20 cellular contexts compared by ENCODE assay signal in the genomic region with DNA sequence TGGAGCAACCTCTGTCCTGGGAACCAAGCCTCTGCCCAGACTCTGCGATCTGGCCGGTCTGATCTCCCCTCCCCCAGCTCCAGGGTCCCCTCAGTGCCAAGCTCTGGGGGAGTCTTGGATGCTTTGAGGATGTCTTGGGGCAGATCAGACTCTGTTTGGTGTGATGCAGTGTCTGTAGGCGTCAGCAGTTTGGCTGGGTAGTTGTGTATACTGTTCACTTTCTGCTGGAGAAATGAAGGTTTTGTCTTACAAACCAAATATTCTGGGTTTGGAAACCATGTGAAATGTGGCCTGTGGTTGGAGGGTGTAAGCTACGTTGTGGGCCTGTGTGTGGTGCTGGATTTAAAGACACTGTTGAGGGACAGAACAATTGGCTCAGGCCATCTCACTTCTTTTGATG. TPM values are rescaled to one million over a fixed set of nuclear protein-coding genes. Genes with fewer than 3 reads are reported as not detected.
DNase-seq lines count a peak whose midpoint lies in the region; ATAC-seq and TF ChIP-seq lines count a peak whose summit lies in the region.
"Had no signal": no experiment of that assay in that cellular context is flagged by ENCODE, and none has a peak within 500 bp of the region (broad histone marks: within the 10 kb centered on the region; RNA-seq: fewer than 3 reads in every experiment).

No MANE protein-coding gene starts in this region.

- 57% methylated on average over 4 of the region's 4 CpGs for WGBS in mammary epithelial cell (ENCODE audit: low coverage, missing lambda C conversion rate)
- 93% methylated on average over 4 of the region's 4 CpGs for WGBS in mesenchymal stem cell

- no peak overlapping the region for H3K9ac ChIP-seq in BLaER1 treated with 17β-estradiol and CSF1 and Interleukin-3, amounts not matched to agents 10 nM and 100 nM
- H3K9ac ChIP-seq in mammary epithelial cell (ENCODE audit: insufficient read depth, low read length) (no peak overlapping the region), mesenchymal stem cell (ENCODE audit: low read length) (no peak overlapping the region)

- H3K27ac Mint-ChIP-seq in activated CD4-positive, alpha-beta memory T cell treated with anti-CD3 and anti-CD28 coated beads, Interleukin-2, amount 10 ng/mL, durations not matched to agents 7 days and 5 days = peak overlapping the region; percentile 38
- H3K27ac Mint-ChIP-seq in activated CD4-positive, alpha-beta memory T cell treated with anti-CD3 and anti-CD28 coated beads for 36 hours = no peak overlapping the region

- peak overlapping the region in 1 of 2 experiments; percentile 58 for H3K18ac ChIP-seq in mesenchymal stem cell (ENCODE audit: low read depth in 1 of 2, low read length in 2 of 2)

- dilution Hi-C loops in mammary epithelial cell (cut with HindIII; ENCODE audit: low sequenced_read_pairs) = no loop called here

- H3K4me3 ChIP-seq in BLaER1 treated with 17β-estradiol and CSF1 and Interleukin-3, amounts not matched to agents 10 nM and 100 nM = no peak overlapping the region
- H3K4me3 ChIP-seq in mammary epithelial cell (replicated peaks in 1 of 3; ENCODE audit: insufficient read depth in 1 of 3, low read depth in 2 of 3, low read length in 3 of 3) (no peak overlapping the region), mesenchymal stem cell (ENCODE audit: insufficient read depth in 1 of 2, low read depth in 1 of 2, low read length in 2 of 2) (no peak overlapping the region)
- H3K4me3 ChIP-seq: MG63, PC-9 had no signal

- TF ChIP-seq CTCF in mammary epithelial cell (conservative IDR thresholded peaks at IDR 0.05 in 1 of 2, IDR thresholded peaks at IDR 0.05 in 1 of 2; ENCODE audit: extremely low read depth in 1 of 2, insufficient read depth in 1 of 2, low read depth in 1 of 2, low read length in 2 of 2) = no peak

- H4K91ac ChIP-seq in mesenchymal stem cell (ENCODE audit: low read length) = no peak overlapping the region

- H3K27me3 ChIP-seq in BLaER1 treated with 17β-estradiol and CSF1 and Interleukin-3, amounts not matched to agents 10 nM and 100 nM = peaks cover 0 to 10% (median 0%) of the 10 kb centered on the region in 11 experiments; a peak in 4 of 22 replicates
- H3K27me3 ChIP-seq in mammary epithelial cell (ENCODE audit: insufficient read depth, low read length) (no peaks in the 10 kb centered on the region), mesenchymal stem cell (ENCODE audit: control insufficient read depth in 1 of 2, insufficient read depth in 1 of 2, low read length in 2 of 2) (peaks cover 6 to 26% of the 10 kb centered on the region in 2 experiments)
- H3K27me3 ChIP-seq: MG63 had no signal

- H3K23ac ChIP-seq in mesenchymal stem cell (ENCODE audit: low read length in 2 of 2) = no peak overlapping the region

- no peak overlapping the region for H2BK15ac ChIP-seq in mesenchymal stem cell (ENCODE audit: low read depth, poor library complexity, severe bottlenecking)

- H2BK120ac ChIP-seq in mesenchymal stem cell (ENCODE audit: low read depth, low read length) = peak overlapping the region; percentile 27

- H3K27ac ChIP-seq in BLaER1 treated with 17β-estradiol and CSF1 and Interleukin-3, amounts not matched to agents 10 nM and 100 nM = peak overlapping the region in 6 of 11 experiments; percentile 1 to 46 (median 18); a peak in 6 of 22 replicates
- H3K27ac ChIP-seq in mammary epithelial cell (ENCODE audit: insufficient read depth, low read depth, low read length) (no peak overlapping the region), mesenchymal stem cell (ENCODE audit: low read length, poor library complexity, severe bottlenecking) (no peak overlapping the region)
- H3K27ac ChIP-seq: PC-9 had no signal

- H3K4me1 Mint-ChIP-seq in activated CD4-positive, alpha-beta memory T cell treated with anti-CD3 and anti-CD28 coated beads, Interleukin-2, amount 10 ng/mL, durations not matched to agents 7 days and 5 days = peaks cover 32% of the 10 kb centered on the region
- H3K4me1 Mint-ChIP-seq in activated CD4-positive, alpha-beta memory T cell treated with anti-CD3 and anti-CD28 coated beads for 36 hours (ENCODE audit: low read depth) = peaks cover 4% of the 10 kb centered on the region

- intact Hi-C loops in activated CD4-positive, alpha-beta memory T cell treated with anti-CD3 and anti-CD28 coated beads for 36 hours (cut with micrococcal nuclease) = no loop called here
- intact Hi-C loops in mammary epithelial cell (cut with micrococcal nuclease) = no loop called here

- peak overlapping the region in 8 of 11 experiments; percentile 33 to 70 (median 57); a peak in 14 of 22 replicates for H3K4me2 ChIP-seq in BLaER1 treated with 17β-estradiol and CSF1 and Interleukin-3, amounts not matched to agents 10 nM and 100 nM
- H3K4me2 ChIP-seq in mammary epithelial cell (ENCODE audit: insufficient read depth, low read depth, low read length) (peak overlapping the region; percentile 11), mesenchymal stem cell (ENCODE audit: low read length, poor library complexity, severe bottlenecking) (no peak overlapping the region)
- H3K4me2 ChIP-seq: PC-9 had no signal

- H3K4me1 ChIP-seq in BLaER1 treated with 17β-estradiol and CSF1 and Interleukin-3, amounts not matched to agents 10 nM and 100 nM = peaks cover 7 to 57% (median 38%) of the 10 kb centered on the region in 10 experiments; a peak in 19 of 20 replicates
- H3K4me1 ChIP-seq in mammary epithelial cell (ENCODE audit: insufficient read depth, low read length) (peaks cover 27% of the 10 kb centered on the region), mesenchymal stem cell (ENCODE audit: control insufficient read depth, insufficient read depth, low read depth, low read length) (peaks cover 12% of the 10 kb centered on the region)

- ATAC-seq in HG03196 (IDR thresholded peaks at IDR 0.05; ENCODE audit: unreplicated experiment) = no peak

- peak overlapping the region; percentile 62 for H4K8ac ChIP-seq in mesenchymal stem cell (ENCODE audit: low read length)

- POLR2A ChIA-PET in activated CD4-positive, alpha-beta memory T cell treated with anti-CD3 and anti-CD28 coated beads, Interleukin-2, amount 10 ng/mL, durations not matched to agents 7 days and 5 days (lab: Charles Lee) = no interaction called here
- POLR2A ChIA-PET in activated CD4-positive, alpha-beta memory T cell treated with anti-CD3 and anti-CD28 coated beads for 36 hours (lab: Charles Lee) = no interaction called here

- no peaks in the 10 kb centered on the region for H3K79me1 ChIP-seq in mesenchymal stem cell (replicated peaks; ENCODE audit: low read length, poor library complexity, severe bottlenecking)

- H3K4ac ChIP-seq in mesenchymal stem cell (ENCODE audit: low read depth in 1 of 2, low read length in 2 of 2) = peak overlapping the region in 1 of 2 experiments; percentile 67

- H3K9me3 Mint-ChIP-seq in activated CD4-positive, alpha-beta memory T cell treated with anti-CD3 and anti-CD28 coated beads, Interleukin-2, amount 10 ng/mL, durations not matched to agents 7 days and 5 days = no peaks in the 10 kb centered on the region
- H3K9me3 Mint-ChIP-seq in activated CD4-positive, alpha-beta memory T cell treated with anti-CD3 and anti-CD28 coated beads for 36 hours = no peaks in the 10 kb centered on the region

- H3K9me3 ChIP-seq in BLaER1 treated with 17β-estradiol and CSF1 and Interleukin-3, amounts not matched to agents 10 nM and 100 nM (replicated peaks in 1 of 11) = peaks cover 0 to 4% (median 0%) of the 10 kb centered on the region in 11 experiments; a peak in 1 of 22 replicates
- H3K9me3 ChIP-seq in mammary epithelial cell (replicated peaks; ENCODE audit: insufficient read depth, low read length) = no peaks in the 10 kb centered on the region
- no peaks in the 10 kb centered on the region for H3K9me3 ChIP-seq in mesenchymal stem cell (ENCODE audit: control insufficient read depth, low read length)
- H3K9me3 ChIP-seq: MG63 had no signal

- peaks cover 36% of the 10 kb centered on the region for H3K27me3 Mint-ChIP-seq in activated CD4-positive, alpha-beta memory T cell treated with anti-CD3 and anti-CD28 coated beads, Interleukin-2, amount 10 ng/mL, durations not matched to agents 7 days and 5 days
- peaks cover 44% of the 10 kb centered on the region for H3K27me3 Mint-ChIP-seq in activated CD4-positive, alpha-beta memory T cell treated with anti-CD3 and anti-CD28 coated beads for 36 hours

- CTCF ChIA-PET in activated CD4-positive, alpha-beta memory T cell treated with anti-CD3 and anti-CD28 coated beads, Interleukin-2, amount 10 ng/mL, durations not matched to agents 7 days and 5 days (lab: Charles Lee) = interaction anchor here (0.6 to 1.3 kb wide), 3 partner anchors 20 to 45 kb away, joined by 3 to 4 read pairs (median 3); no protein-coding TSS in a partner anchor
- CTCF ChIA-PET in activated CD4-positive, alpha-beta memory T cell treated with anti-CD3 and anti-CD28 coated beads for 36 hours (lab: Charles Lee) = no interaction called here
- CTCF ChIA-PET in mammary epithelial cell (lab: Charles Lee; ENCODE audit: low non-redundant PET) = no interaction called here

- no peak overlapping the region for H2BK5ac ChIP-seq in mesenchymal stem cell (ENCODE audit: low read depth, low read length, poor library complexity, severe bottlenecking)

- no peaks in the 10 kb centered on the region for H3K36me3 ChIP-seq in BLaER1 treated with 17β-estradiol and CSF1 and Interleukin-3, amounts not matched to agents 10 nM and 100 nM
- H3K36me3 ChIP-seq in mammary epithelial cell (ENCODE audit: insufficient read depth, low read length) = no peaks in the 10 kb centered on the region
- no peaks in the 10 kb centered on the region for H3K36me3 ChIP-seq in mesenchymal stem cell (ENCODE audit: control insufficient read depth in 1 of 2, insufficient read depth in 2 of 2, low read depth in 1 of 2, low read length in 2 of 2)
- H3K36me3 ChIP-seq: MG63 had no signal

- peaks cover 3% of the 10 kb centered on the region for H3K36me3 Mint-ChIP-seq in activated CD4-positive, alpha-beta memory T cell treated with anti-CD3 and anti-CD28 coated beads, Interleukin-2, amount 10 ng/mL, durations not matched to agents 7 days and 5 days (ENCODE audit: low read depth)
- no peaks in the 10 kb centered on the region for H3K36me3 Mint-ChIP-seq in activated CD4-positive, alpha-beta memory T cell treated with anti-CD3 and anti-CD28 coated beads for 36 hours

- H3K79me2 ChIP-seq in mammary epithelial cell (ENCODE audit: insufficient read depth, low read length) = no peaks in the 10 kb centered on the region

- H2BK12ac ChIP-seq in mesenchymal stem cell (ENCODE audit: low read length in 2 of 2) = no peak overlapping the region

- no peak overlapping the region for H2AK5ac ChIP-seq in mesenchymal stem cell (ENCODE audit: low read length, severe bottlenecking)

- H3K14ac ChIP-seq in mesenchymal stem cell (ENCODE audit: low read length in 2 of 2) = peak overlapping the region in 1 of 2 experiments; percentile 11

- no TSS peak for BruUV-seq in mammary epithelial cell (replicated peaks; lab: Mats Ljungman, UMichigan)

- in situ Hi-C loops in mammary epithelial cell (cut with MboI; ENCODE audit: low sequenced_read_pairs in 2 of 2) = no loop called here

- H3K4me3 Mint-ChIP-seq in activated CD4-positive, alpha-beta memory T cell treated with anti-CD3 and anti-CD28 coated beads, Interleukin-2, amount 10 ng/mL, durations not matched to agents 7 days and 5 days = no peak overlapping the region
- H3K4me3 Mint-ChIP-seq in activated CD4-positive, alpha-beta memory T cell treated with anti-CD3 and anti-CD28 coated beads for 36 hours = no peak overlapping the region

- H4K20me1 ChIP-seq in BLaER1 treated with 17β-estradiol and CSF1 and Interleukin-3, amounts not matched to agents 10 nM and 100 nM = no peaks in the 10 kb centered on the region
- no peaks in the 10 kb centered on the region for H4K20me1 ChIP-seq in mammary epithelial cell (ENCODE audit: insufficient read depth, low read length)

- H2AFZ ChIP-seq in mammary epithelial cell (ENCODE audit: low read depth, low read length) = no peak overlapping the region
- H2AFZ ChIP-seq in mesenchymal stem cell (ENCODE audit: low read depth, low read length) = no peak overlapping the region
- H2AFZ ChIP-seq: PC-9 had no signal

- no peak for DNase-seq in activated CD4-positive, alpha-beta memory T cell treated with anti-CD3 and anti-CD28 coated beads, Interleukin-2, amount 10 ng/mL, durations not matched to agents 7 days and 5 days
- no peak for DNase-seq in activated CD4-positive, alpha-beta memory T cell treated with anti-CD3 and anti-CD28 coated beads for 36 hours
- DNase-seq in mammary epithelial cell (no peak), mesenchymal stem cell (no peak), T-helper 2 cell (no peak)
- DNase-seq in activated naive CD4-positive, alpha-beta T cell (lab: John Stamatoyannopoulos, UW) = no peak
- DNase-seq: DMS53, GDM1, GOT3, HCEC 1CT, NCI-H1417, NCI-H1694 treated with DMSO at 0.1 percent for 48 hours, NCI-H446 treated with DMSO at 0.1 percent for 48 hours, NCI-H526 treated with DMSO at 0.1 percent for 48 hours, PC-9, RPMI8226, SHP77 had no signal

RNA-seq across cellular contexts. Expression of gene INSC, which starts 4.6 kb away (rescaled TPM):
- under 1 TPM; 0.15 to 0.18 TPM for total RNA-seq in activated CD4-positive, alpha-beta memory T cell treated with anti-CD3 and anti-CD28 coated beads, Interleukin-2, amount 10 ng/mL, durations not matched to agents 7 days and 5 days
- under 1 TPM; 0.34 to 0.36 TPM for total RNA-seq in activated CD4-positive, alpha-beta memory T cell treated with anti-CD3 and anti-CD28 coated beads for 36 hours
- total RNA-seq in mammary epithelial cell = 1 to 10 TPM in 1 of 2 donors, under 1 TPM in 1; 0.67 to 2.0 TPM
- 0.63 TPM for polyA plus RNA-seq in mammary epithelial cell
- polyA minus RNA-seq in mammary epithelial cell = 15.4 TPM
- polyA plus RNA-seq in mesenchymal stem cell (2013, experiment 1 of 2) = 18.2 TPM
- 18.3 TPM for polyA plus RNA-seq in mesenchymal stem cell (2013, experiment 2 of 2)
- total RNA-seq: PC-9 had no signal

RNA-seq across cellular contexts. Expression of gene CALCB, which starts 46.0 kb away (rescaled TPM):
- 1 to 10 TPM; 1.1 to 1.5 TPM for total RNA-seq in activated CD4-positive, alpha-beta memory T cell treated with anti-CD3 and anti-CD28 coated beads, Interleukin-2, amount 10 ng/mL, durations not matched to agents 7 days and 5 days
- 1 to 10 TPM; 2.5 to 2.9 TPM for total RNA-seq in activated CD4-positive, alpha-beta memory T cell treated with anti-CD3 and anti-CD28 coated beads for 36 hours
- total RNA-seq in mammary epithelial cell = under 1 TPM; 0.33 to 0.99 TPM
- not detected for polyA plus RNA-seq in mammary epithelial cell
- polyA minus RNA-seq in mammary epithelial cell = not detected
- not detected for polyA plus RNA-seq in mesenchymal stem cell (2013, experiment 1 of 2)
- not detected for polyA plus RNA-seq in mesenchymal stem cell (2013, experiment 2 of 2)
- total RNA-seq: PC-9 had no signal

Comparison
In these comparisons a context has a peak if more than half of its experiments do, and no peak if none do; other contexts are left out.
1. H3K27ac ChIP-seq: peak in BLaER1 treated with 17β-estradiol and CSF1 and Interleukin-3, amounts not matched to agents 10 nM and 100 nM (6 of 11); none in mammary epithelial cell (single experiment) and mesenchymal stem cell (single experiment).